Comparison of ENCODE assay signal across 8 cellular contexts in genomic region chr7:40175256-40175655, GRCh38. TPM values are rescaled to one million over a fixed set of nuclear protein-coding genes. Genes with fewer than 3 reads are reported as not detected.
DNase-seq lines count a peak whose midpoint lies in the region; ATAC-seq and TF ChIP-seq lines count a peak whose summit lies in the region.
"Not testable (repeated sequence)": the region's sequence is repeated elsewhere in the genome, so short reads cannot be mapped to it uniquely, and the experiment has no call there.
"Had no signal": no experiment of that assay in that cellular context is flagged by ENCODE, and none has a peak within 500 bp of the region (broad histone marks: within the 10 kb centered on the region; RNA-seq: fewer than 3 reads in every experiment).

No MANE protein-coding gene starts in this region.

- H2BK20ac ChIP-seq in IMR-90 (ENCODE audit: low read depth, low read length) = not testable (repeated sequence)

- not testable (repeated sequence) for H3K27ac Mint-ChIP-seq in osteocyte (ENCODE audit: unreplicated experiment)

- H3K9ac ChIP-seq in IMR-90 (ENCODE audit: low read depth, low read length); trophoblast cell (ENCODE audit: low read length): not testable (repeated sequence)

- H3K4me3 Mint-ChIP-seq in osteocyte (ENCODE audit: unreplicated experiment) = not testable (repeated sequence)

- not testable (repeated sequence) for H2AFZ ChIP-seq in IMR-90 (replicated peaks; ENCODE audit: low read length, poor library complexity); trophoblast cell (ENCODE audit: insufficient read depth, low read length, poor library complexity)

- not testable (repeated sequence) for H3K79me2 ChIP-seq in trophoblast cell (ENCODE audit: control insufficient read depth, insufficient read depth, low read length, poor library complexity)

- in situ Hi-C loops in IMR-90 (cut with MboI; ENCODE audit: low sequenced_read_pairs) = not testable (repeated sequence)

- not testable (repeated sequence) for H3K4me1 ChIP-seq in IMR-90 (ENCODE audit: control insufficient read depth, insufficient read depth, low read length); right lobe of liver; trophoblast cell (ENCODE audit: control insufficient read depth in 1 of 2, insufficient read depth in 2 of 2, low read length in 2 of 2)

- not testable (repeated sequence) for H3K4me2 ChIP-seq in IMR-90 (ENCODE audit: low read depth, low read length); trophoblast cell (ENCODE audit: low read length)

- not testable (repeated sequence) for H3K14ac ChIP-seq in IMR-90 (replicated peaks; ENCODE audit: low read depth, low read length); trophoblast cell (ENCODE audit: low read length)

- ATAC-seq in IMR-90 (ENCODE audit: low read depth); right lobe of liver: not testable (repeated sequence)
- peak; percentile 10 for ATAC-seq in left lobe of liver

- H3K27ac ChIP-seq in IMR-90 (ENCODE audit: insufficient read depth, low read length); trophoblast cell (ENCODE audit: low read depth, low read length): not testable (repeated sequence)
- H3K27ac ChIP-seq in right lobe of liver = peak overlapping the region in 2 of 3 donors; percentile 6 to 32

- not testable (repeated sequence) for H3K27me3 ChIP-seq in IMR-90 (ENCODE audit: control insufficient read depth, insufficient read depth, low read length); right lobe of liver; trophoblast cell (ENCODE audit: insufficient read depth, low read length)

- not testable (repeated sequence) for H3K9me3 ChIP-seq in IMR-90 (ENCODE audit: control insufficient read depth, insufficient read depth, low read length); right lobe of liver; trophoblast cell (ENCODE audit: insufficient read depth, low read depth, low read length)

- intact Hi-C loops in IMR-90 (cut with micrococcal nuclease); right lobe of liver (cut with DNase I): not testable (repeated sequence)

- H2BK12ac ChIP-seq in trophoblast cell (ENCODE audit: low read length) = not testable (repeated sequence)

- H2AK9ac ChIP-seq in IMR-90 (replicated peaks; ENCODE audit: low read depth, low read length, poor library complexity) = not testable (repeated sequence)

- not testable (repeated sequence) for H4K91ac ChIP-seq in IMR-90 (ENCODE audit: insufficient read depth, low read depth, low read length); trophoblast cell (ENCODE audit: low read depth, low read length)

- H3K27me3 Mint-ChIP-seq in osteocyte (ENCODE audit: unreplicated experiment) = not testable (repeated sequence)

- not testable (repeated sequence) for TF ChIP-seq POLR2A in IMR-90 (IDR thresholded peaks at IDR 0.05; ENCODE audit: low read depth, low read length); right lobe of liver (IDR thresholded peaks at IDR 0.05)

- H3K18ac ChIP-seq in IMR-90 (ENCODE audit: low read depth, low read length); trophoblast cell (ENCODE audit: low read length): not testable (repeated sequence)

- no CpG with 5 or more reads among the region's 6 CpGs for WGBS in IMR-90 (ENCODE audit: extremely low coverage in 2 of 2, insufficient read length in 1 of 2), 2 experiments
- WGBS in right lobe of liver (ENCODE audit: insufficient coverage, low coverage, low lambda C conversion rate, missing lambda C conversion rate) = 88% methylated on average over 4 of the region's 6 CpGs
- WGBS in trophoblast cell (ENCODE audit: extremely low coverage, insufficient coverage, insufficient read length) = no CpG with 5 or more reads among the region's 6 CpGs

- not testable (repeated sequence) for H4K5ac ChIP-seq in IMR-90 (ENCODE audit: low read depth, low read length)

- not testable (repeated sequence) for H3K79me1 ChIP-seq in IMR-90 (ENCODE audit: low read depth in 1 of 2, low read length in 2 of 2); trophoblast cell (ENCODE audit: low read length)

- BruUV-seq in IMR-90 (replicated peaks; lab: Mats Ljungman, UMichigan) = not testable (repeated sequence)

- CTCF ChIA-PET in IMR-90 (lab: Yijun Ruan, JAX) = not testable (repeated sequence)

- not testable (repeated sequence) for TF ChIP-seq CTCF in IMR-90 (conservative IDR thresholded peaks at IDR 0.05; ENCODE audit: low read depth, low read length); right lobe of liver (IDR thresholded peaks at IDR 0.05); osteocyte (IDR thresholded peaks at IDR 0.05)

- H3K56ac ChIP-seq in IMR-90 (ENCODE audit: extremely low read depth, insufficient read depth, low read length) = not testable (repeated sequence)

- not testable (repeated sequence) for H3K23ac ChIP-seq in IMR-90 (ENCODE audit: low read depth, low read length); trophoblast cell (ENCODE audit: low read length)

- dilution Hi-C loops in IMR-90 (cut with HindIII; ENCODE audit: low sequenced_read_pairs, unreplicated experiment) = not testable (repeated sequence)

- not testable (repeated sequence) for H2BK120ac ChIP-seq in IMR-90 (ENCODE audit: low read depth, low read length); trophoblast cell (ENCODE audit: insufficient read depth, low read length, poor library complexity)

- POLR2A ChIA-PET in IMR-90 (lab: Charles Lee; ENCODE audit: unreplicated experiment) = not testable (repeated sequence)

- not testable (repeated sequence) for DNase-seq in IMR-90; left lobe of liver (ENCODE audit: low spot score); right lobe of liver
- DNase-seq in mesenteric fat pad (ENCODE audit: low spot score) (peak; percentile 41), osteocyte (ENCODE audit: extremely low spot score, unreplicated experiment) (peak; percentile 19), trophoblast cell (peak; percentile 62 to 63)

- not testable (repeated sequence) for H3K9me3 Mint-ChIP-seq in osteocyte (ENCODE audit: unreplicated experiment)

- H3K4me1 Mint-ChIP-seq in osteocyte (ENCODE audit: unreplicated experiment) = not testable (repeated sequence)

- H3K4ac ChIP-seq in IMR-90 (ENCODE audit: low read depth, low read length); trophoblast cell (ENCODE audit: low read depth, low read length): not testable (repeated sequence)

- TF ChIP-seq RAD21 in IMR-90 (IDR thresholded peaks at IDR 0.05; ENCODE audit: low read length) = not testable (repeated sequence)

- peak overlapping the region; percentile 53; the same call in 1 of the 2 replicates for H2AK5ac ChIP-seq in IMR-90 (ENCODE audit: low read depth, low read length)
- H2AK5ac ChIP-seq in trophoblast cell (ENCODE audit: low read length) = not testable (repeated sequence)

- not testable (repeated sequence) for H2BK5ac ChIP-seq in IMR-90 (ENCODE audit: low read depth, low read length, poor library complexity, severe bottlenecking); trophoblast cell (ENCODE audit: low read depth, low read length, poor library complexity)

- not testable (repeated sequence) for H3K36me3 ChIP-seq in IMR-90 (ENCODE audit: control insufficient read depth, insufficient read depth, low read length); right lobe of liver; trophoblast cell (ENCODE audit: control insufficient read depth in 1 of 2, insufficient read depth in 2 of 2, low read length in 2 of 2)

- H4K12ac ChIP-seq in trophoblast cell (ENCODE audit: low read depth, low read length) = not testable (repeated sequence)

- H3K36me3 Mint-ChIP-seq in osteocyte (ENCODE audit: unreplicated experiment) = not testable (repeated sequence)

- H3K9me1 ChIP-seq in IMR-90 (ENCODE audit: insufficient read depth, low read length) = not testable (repeated sequence)

- not testable (repeated sequence) for H4K8ac ChIP-seq in IMR-90 (ENCODE audit: low read depth in 2 of 2, low read length in 2 of 2); trophoblast cell (ENCODE audit: low read depth, low read length)

- not testable (repeated sequence) for H3K4me3 ChIP-seq in IMR-90 (ENCODE audit: insufficient read depth, low read depth, low read length); right lobe of liver; trophoblast cell (ENCODE audit: low read depth, low read length)

- not testable (repeated sequence) for H4K20me1 ChIP-seq in IMR-90 (ENCODE audit: insufficient read depth, low read length)

- H2BK15ac ChIP-seq in IMR-90 (ENCODE audit: low read depth, low read length) = not testable (repeated sequence)

RNA-seq across cellular contexts. Expression of gene SUGCT, which starts 40.5 kb away (rescaled TPM):
- total RNA-seq in IMR-90 (2012; rRNA removed) (5.9 and 7.5 TPM in 2 replicates), left lobe of liver (14.3 TPM), right lobe of liver (10 to 100 TPM; 10.1 to 21.0 (median 14.2) TPM), mesenteric fat pad (2.9 TPM), osteocyte (11.9 and 14.1 TPM in 2 replicates)
- 8.3 and 8.9 TPM in 2 replicates for polyA plus RNA-seq in IMR-90 (2012; rRNA removed)
- polyA plus RNA-seq in IMR-90 (2012; cell fraction: cytosol; rRNA removed) = 3.9 and 4.1 TPM in 2 replicates
- polyA plus RNA-seq in IMR-90 (2012; cell fraction: nucleus; rRNA removed; ENCODE audit: low replicate concordance) = 1.4 and 5.2 TPM in 2 replicates
- polyA plus RNA-seq in trophoblast cell (2013) = 6.4 and 6.8 TPM in 2 replicates
- total RNA-seq: CD4-positive, CD25-positive, alpha-beta regulatory T cell had no signal
- polyA plus RNA-seq: CD14-positive monocyte had no signal

RNA-seq across cellular contexts. Expression of gene MPLKIP, which starts 40.8 kb away (rescaled TPM):
- total RNA-seq in IMR-90 (2012; rRNA removed) (12.7 and 13.9 TPM in 2 replicates), left lobe of liver (39.3 TPM), right lobe of liver (10 to 100 TPM; 18.4 to 59.9 (median 38.9) TPM), mesenteric fat pad (27.1 TPM), osteocyte (42.7 and 43.4 TPM in 2 replicates)
- 28.9 and 35.9 TPM in 2 replicates for polyA plus RNA-seq in IMR-90 (2012; rRNA removed)
- 24.6 and 43.0 TPM in 2 replicates for polyA plus RNA-seq in IMR-90 (2012; cell fraction: cytosol; rRNA removed)
- polyA plus RNA-seq in IMR-90 (2012; cell fraction: nucleus; rRNA removed; ENCODE audit: low replicate concordance) = 13.3 and 21.4 TPM in 2 replicates
- polyA plus RNA-seq in trophoblast cell (2013) = 33.7 and 37.1 TPM in 2 replicates
